In the genomic region with DNA sequence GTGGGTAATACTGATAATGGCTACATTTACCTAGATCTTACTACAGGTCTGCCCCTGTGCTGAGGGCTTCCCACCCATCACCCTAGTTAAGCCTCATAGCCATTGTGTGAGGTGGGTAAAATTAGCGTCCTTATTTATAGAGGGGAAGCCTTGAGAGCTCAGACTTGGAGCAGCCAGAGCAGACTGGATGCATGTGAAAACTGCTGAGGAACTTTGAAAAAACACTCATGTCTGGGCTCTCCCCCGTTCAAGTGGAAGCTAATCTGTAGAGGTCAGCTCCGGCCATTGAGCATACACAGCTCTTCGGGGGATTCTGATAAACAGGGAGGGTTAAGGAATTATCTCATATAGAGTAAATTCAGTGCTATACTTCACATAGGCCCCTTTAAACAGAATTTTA, we compare ENCODE assay signal across 29 cellular contexts.
DNase-seq lines count a peak whose midpoint lies in the region; TF ChIP-seq lines count a peak whose summit lies in the region.
"Had no signal": no experiment of that assay in that cellular context is flagged by ENCODE, and none has a peak within 500 bp of the region (broad histone marks: within the 10 kb centered on the region; RNA-seq: fewer than 3 reads in every experiment).

No MANE protein-coding gene starts in this region.

- no peaks in the 10 kb centered on the region for H3K79me2 ChIP-seq in OCI-LY3 (ENCODE audit: low read length)

- 53% methylated on average over 4 of the region's 4 CpGs for whole genome bisulfite sequencing in esophagus muscularis mucosa

- no peak overlapping the region for H2AFZ ChIP-seq in OCI-LY3 (ENCODE audit: low read depth, low read length)

- TF ChIP-seq EP300 in esophagus muscularis mucosa (IDR thresholded peaks at IDR 0.05): no peak

- H3K4me2 ChIP-seq in OCI-LY3 (ENCODE audit: low read length): no peak overlapping the region
- H3K4me2 ChIP-seq: A549; BLaER1; BLaER1 treated with 17β-estradiol and CSF1 and Interleukin-3, amounts not matched to agents 10 nM and 100 nM had no signal

- H3K27ac ChIP-seq in OCI-LY3 (ENCODE audit: low read length) (peak overlapping the region; percentile 83; the same call in 1 of the 2 replicates), esophagus muscularis mucosa (replicated peaks in 1 of 4) (no peak overlapping the region)
- H3K27ac ChIP-seq: 22Rv1; A549; BLaER1; BLaER1 treated with 17β-estradiol and CSF1 and Interleukin-3, amounts not matched to agents 10 nM and 100 nM; C4-2B had no signal

- DNase-seq in esophagus muscularis mucosa (ENCODE audit: extremely low spot score): peak; percentile 75
- DNase-seq in epidermal melanocyte (ENCODE audit: insufficient read length, low spot score): no peak
- DNase-seq in GDM1 (lab: John Stamatoyannopoulos, UW): no peak
- DNase-seq: 8988T; ACHN; AML-193; BE2C; C1 segment of cervical spinal cord; Caco-2; Calu3; CD4-positive, alpha-beta memory T cell; CD4-positive, alpha-beta T cell; CD4-positive, CD25-positive, alpha-beta regulatory T cell; CD8-positive, alpha-beta memory T cell; CD8-positive, alpha-beta T cell; COR-L47; DMS 273 treated with DMSO at 0.1 percent for 48 hours; DMS153; DMS53; DMS79; DMS79 treated with DMSO at 0.1 percent for 48 hours; DND-41; EL had no signal

- TF ChIP-seq POLR2A in esophagus muscularis mucosa (IDR thresholded peaks at IDR 0.05; ENCODE audit: low read depth): no peak

- intact Hi-C loops in esophagus muscularis mucosa (cut with DNase I): no loop called here

- H3K9me3 ChIP-seq in OCI-LY3 (ENCODE audit: insufficient read depth, low read length): peaks cover 18% of the 10 kb centered on the region; the same call in 1 of the 2 replicates
- no peaks in the 10 kb centered on the region for H3K9me3 ChIP-seq in esophagus muscularis mucosa
- H3K9me3 ChIP-seq: A549, BE2C, BLaER1 had no signal

- H4K20me1 ChIP-seq in OCI-LY3 (ENCODE audit: insufficient read depth, low read length): no peaks in the 10 kb centered on the region
- H4K20me1 ChIP-seq: BLaER1; BLaER1 treated with 17β-estradiol and CSF1 and Interleukin-3, amounts not matched to agents 10 nM and 100 nM had no signal

- no peak overlapping the region for H3K9ac ChIP-seq in OCI-LY3 (ENCODE audit: low read length)
- H3K9ac ChIP-seq: BLaER1; BLaER1 treated with 17β-estradiol and CSF1 and Interleukin-3, amounts not matched to agents 10 nM and 100 nM had no signal

- TF ChIP-seq CTCF in OCI-LY3 (IDR thresholded peaks at IDR 0.05; ENCODE audit: low read depth, low read length) (no peak), esophagus muscularis mucosa (IDR thresholded peaks at IDR 0.05) (no peak)

- H3K27me3 ChIP-seq in OCI-LY3 (ENCODE audit: low read depth, low read length) (no peaks in the 10 kb centered on the region), esophagus muscularis mucosa (no peaks in the 10 kb centered on the region)
- H3K27me3 ChIP-seq: BE2C; BLaER1; BLaER1 treated with 17β-estradiol and CSF1 and Interleukin-3, amounts not matched to agents 10 nM and 100 nM had no signal

- no peak overlapping the region for H3K4me3 ChIP-seq in OCI-LY3 (ENCODE audit: low read length)
- H3K4me3 ChIP-seq in esophagus muscularis mucosa: no peak overlapping the region
- H3K4me3 ChIP-seq: A549; BLaER1; BLaER1 treated with 17β-estradiol and CSF1 and Interleukin-3, amounts not matched to agents 10 nM and 100 nM had no signal

- peaks cover 51% of the 10 kb centered on the region for H3K4me1 ChIP-seq in OCI-LY3 (ENCODE audit: low read length)
- no peaks in the 10 kb centered on the region for H3K4me1 ChIP-seq in esophagus muscularis mucosa
- H3K4me1 ChIP-seq: A549, BE2C, BLaER1, Caco-2 had no signal

- peaks cover 22% of the 10 kb centered on the region for H3K36me3 ChIP-seq in OCI-LY3 (replicated peaks; ENCODE audit: low read depth, low read length)
- H3K36me3 ChIP-seq in esophagus muscularis mucosa: no peaks in the 10 kb centered on the region
- H3K36me3 ChIP-seq: BE2C; BLaER1; BLaER1 treated with 17β-estradiol and CSF1 and Interleukin-3, amounts not matched to agents 10 nM and 100 nM had no signal
